In genomic region chr2:31324000-31324633, GRCh38 we compare ENCODE assay signal across 9 cellular contexts.
A peak's percentile ranks its signal among the peaks of the same experiment; 100 is the strongest.
DNase-seq lines count a peak whose midpoint lies in the region; ATAC-seq and TF ChIP-seq lines count a peak whose summit lies in the region.
"Had no signal": no experiment of that assay in that cellular context is flagged by ENCODE, and none has a peak within 500 bp of the region (broad histone marks: within the 10 kb centered on the region; RNA-seq: fewer than 3 reads in every experiment).

No MANE protein-coding gene starts in this region.

- POLR2A ChIA-PET in naive thymus-derived CD8-positive, alpha-beta T cell (lab: Charles Lee): no interaction called here

- no peaks in the 10 kb centered on the region for H3K27me3 ChIP-seq in neural progenitor cell

- peak overlapping the region; percentile 19 for H3K4me3 Mint-ChIP-seq in activated T-helper 2 cell treated with anti-CD3 and anti-CD28 coated beads, Interferon-gamma antibody, Interleukin-2, Interleukin-4, amounts not matched to agents 10 μg/mL and 5 μg/mL and 100 μg/mL, durations not matched to agents 14 hours and 24 hours and 36 hours (ENCODE audit: low read depth)
- H3K4me3 Mint-ChIP-seq in naive thymus-derived CD8-positive, alpha-beta T cell: peak overlapping the region in 8 of 10 donors; percentile 20 to 74 (median 53)
- H3K4me3 Mint-ChIP-seq in neural progenitor cell: no peak overlapping the region

- H3K4me1 Mint-ChIP-seq in activated T-helper 2 cell treated with anti-CD3 and anti-CD28 coated beads, Interferon-gamma antibody, Interleukin-2, Interleukin-4, amounts not matched to agents 10 μg/mL and 5 μg/mL and 100 μg/mL, durations not matched to agents 14 hours and 24 hours and 36 hours (ENCODE audit: low read depth): peaks cover 46% of the 10 kb centered on the region
- peaks cover 11 to 40% (median 39%) of the 10 kb centered on the region in 4 donors for H3K4me1 Mint-ChIP-seq in naive thymus-derived CD8-positive, alpha-beta T cell
- no peaks in the 10 kb centered on the region for H3K4me1 Mint-ChIP-seq in neural progenitor cell

- H3K4me2 ChIP-seq in neural progenitor cell: no peak overlapping the region

- no peaks in the 10 kb centered on the region for H3K9me3 ChIP-seq in neural progenitor cell (ENCODE audit: low read depth)

- no peaks in the 10 kb centered on the region for H3K79me2 ChIP-seq in neural progenitor cell (ENCODE audit: low read depth)

- no peaks in the 10 kb centered on the region for H3K9me3 Mint-ChIP-seq in activated T-helper 2 cell treated with anti-CD3 and anti-CD28 coated beads, Interferon-gamma antibody, Interleukin-2, Interleukin-4, amounts not matched to agents 10 μg/mL and 5 μg/mL and 100 μg/mL, durations not matched to agents 14 hours and 24 hours and 36 hours
- H3K9me3 Mint-ChIP-seq in naive thymus-derived CD8-positive, alpha-beta T cell: no peaks in the 10 kb centered on the region
- H3K9me3 Mint-ChIP-seq in neural progenitor cell: no peaks in the 10 kb centered on the region

- H3K27ac Mint-ChIP-seq in activated T-helper 2 cell treated with anti-CD3 and anti-CD28 coated beads, Interferon-gamma antibody, Interleukin-2, Interleukin-4, amounts not matched to agents 10 μg/mL and 5 μg/mL and 100 μg/mL, durations not matched to agents 14 hours and 24 hours and 36 hours: peak overlapping the region; percentile 7
- H3K27ac Mint-ChIP-seq in naive thymus-derived CD8-positive, alpha-beta T cell: peak overlapping the region in 7 of 10 donors; percentile 9 to 78 (median 22)
- no peak overlapping the region for H3K27ac Mint-ChIP-seq in neural progenitor cell

- H3K9ac ChIP-seq in neural progenitor cell: no peak overlapping the region

- H4K20me1 ChIP-seq in neural progenitor cell (ENCODE audit: low read depth): no peaks in the 10 kb centered on the region

- H3K4me1 ChIP-seq in neural progenitor cell: no peaks in the 10 kb centered on the region

- in situ Hi-C loops in G401 (cut with HindIII; ENCODE audit: low sequenced_read_pairs): no loop called here

- ATAC-seq in HG03064 (IDR thresholded peaks at IDR 0.05; ENCODE audit: low read depth, unreplicated experiment): peak; percentile 56
- ATAC-seq in naive thymus-derived CD8-positive, alpha-beta T cell: no peak

- no peaks in the 10 kb centered on the region for H3F3A ChIP-seq in neural progenitor cell (ENCODE audit: low read depth)

- H3K36me3 Mint-ChIP-seq in activated T-helper 2 cell treated with anti-CD3 and anti-CD28 coated beads, Interferon-gamma antibody, Interleukin-2, Interleukin-4, amounts not matched to agents 10 μg/mL and 5 μg/mL and 100 μg/mL, durations not matched to agents 14 hours and 24 hours and 36 hours (ENCODE audit: low read depth): no peaks in the 10 kb centered on the region
- H3K36me3 Mint-ChIP-seq in naive thymus-derived CD8-positive, alpha-beta T cell: no peaks in the 10 kb centered on the region
- no peaks in the 10 kb centered on the region for H3K36me3 Mint-ChIP-seq in neural progenitor cell

- intact Hi-C loops in activated T-helper 2 cell treated with anti-CD3 and anti-CD28 coated beads, Interferon-gamma antibody, Interleukin-2, Interleukin-4, amounts not matched to agents 10 μg/mL and 5 μg/mL and 100 μg/mL, durations not matched to agents 14 hours and 24 hours and 36 hours (cut with micrococcal nuclease): loop anchor here (5.0 kb wide), 3 partner anchors 92 to 1177 kb away; partner anchors contain the start of genes EHD3, LCLAT1 and YPEL5

- no peak overlapping the region for H3K4me3 ChIP-seq in neural progenitor cell

- no peaks in the 10 kb centered on the region for H3K36me3 ChIP-seq in neural progenitor cell

- DNase-seq in NCI-H2029 (lab: John Stamatoyannopoulos, UW) (peak; percentile 4), NCI-H2029 treated with DMSO at 0.1 percent for 48 hours (lab: John Stamatoyannopoulos, UW) (no peak), neural progenitor cell (ENCODE audit: low spot score) (no peak), iPS-NIHi11 (ENCODE audit: low spot score) (no peak), G401 (ENCODE audit: low spot score) (no peak)
- DNase-seq in activated T-helper 2 cell treated with anti-CD3 and anti-CD28 coated beads, Interferon-gamma antibody, Interleukin-2, Interleukin-4, amounts not matched to agents 10 μg/mL and 5 μg/mL and 100 μg/mL, durations not matched to agents 14 hours and 24 hours and 36 hours (ENCODE audit: low spot score): no peak
- no peak for DNase-seq in naive thymus-derived CD8-positive, alpha-beta T cell

- TF ChIP-seq CTCF in neural progenitor cell (IDR thresholded peaks at IDR 0.05): no peak

- no peak overlapping the region for H3K27ac ChIP-seq in neural progenitor cell
- H3K27ac ChIP-seq: 22Rv1 had no signal

- H3K27me3 Mint-ChIP-seq in activated T-helper 2 cell treated with anti-CD3 and anti-CD28 coated beads, Interferon-gamma antibody, Interleukin-2, Interleukin-4, amounts not matched to agents 10 μg/mL and 5 μg/mL and 100 μg/mL, durations not matched to agents 14 hours and 24 hours and 36 hours (ENCODE audit: low read depth): peaks cover 8% of the 10 kb centered on the region
- H3K27me3 Mint-ChIP-seq in naive thymus-derived CD8-positive, alpha-beta T cell: no peaks in the 10 kb centered on the region
- H3K27me3 Mint-ChIP-seq in neural progenitor cell (ENCODE audit: insufficient read depth, low read depth): no peaks in the 10 kb centered on the region

- H2AFZ ChIP-seq in neural progenitor cell (replicated peaks): no peak overlapping the region
